Comparison of ENCODE assay signal across 10 cellular contexts in the genomic region with DNA sequence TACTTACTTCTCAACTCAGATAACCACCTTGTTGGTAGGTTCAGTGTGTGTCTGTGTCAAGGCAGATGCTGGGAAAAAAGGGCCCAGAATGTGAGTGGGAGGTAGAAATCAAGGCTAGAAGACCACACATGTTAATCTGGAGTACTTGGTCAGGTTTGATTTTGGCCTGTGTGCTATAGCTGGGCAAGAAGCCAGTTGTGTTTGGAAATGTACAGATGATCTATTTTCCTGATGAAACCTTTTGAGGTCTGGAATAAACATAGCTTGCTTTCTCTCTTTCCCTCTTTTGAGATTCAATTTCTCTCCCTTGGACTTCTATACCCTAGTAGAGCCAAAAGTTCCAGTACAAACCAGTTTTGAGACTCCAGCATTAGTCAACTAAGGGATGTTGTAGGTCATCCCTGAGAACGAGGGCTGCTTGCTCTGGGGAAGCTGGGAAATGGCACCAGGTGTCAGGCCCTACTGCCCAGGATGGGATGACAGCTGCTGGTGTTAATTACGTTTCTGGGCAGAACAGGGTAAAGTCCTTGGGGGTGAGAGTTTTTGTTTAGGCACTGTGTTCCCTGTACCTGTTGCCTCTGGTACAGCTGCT. TPM values are rescaled to one million over a fixed set of nuclear protein-coding genes. Genes with fewer than 3 reads are reported as not detected.
DNase-seq lines count a peak whose midpoint lies in the region; ATAC-seq and TF ChIP-seq lines count a peak whose summit lies in the region.
"Had no signal": no experiment of that assay in that cellular context is flagged by ENCODE, and none has a peak within 500 bp of the region (broad histone marks: within the 10 kb centered on the region; RNA-seq: fewer than 3 reads in every experiment).

No MANE protein-coding gene starts in this region.

- H3K36me3 ChIP-seq in BLaER1 (peaks cover 71% of the 10 kb centered on the region), adrenal gland (replicated peaks in 1 of 2) (peaks cover 0 to 3% of the 10 kb centered on the region in 2 donors), right lobe of liver (no peaks in the 10 kb centered on the region)

- H3K27me3 ChIP-seq in BLaER1 (no peaks in the 10 kb centered on the region), adrenal gland (no peaks in the 10 kb centered on the region), right lobe of liver (no peaks in the 10 kb centered on the region)
- H3K27me3 ChIP-seq: foreskin keratinocyte had no signal

- TF ChIP-seq CTCF in adrenal gland (IDR thresholded peaks at IDR 0.05) (no peak), right lobe of liver (IDR thresholded peaks at IDR 0.05) (no peak)

- H3K27ac ChIP-seq in BLaER1 = peak overlapping the region; percentile 50
- peak overlapping the region in 3 of 5 donors; percentile 22 to 78 (median 73) for H3K27ac ChIP-seq in adrenal gland
- H3K27ac ChIP-seq in right lobe of liver = peak overlapping the region; percentile 28 to 85 (median 75)
- H3K27ac ChIP-seq: foreskin keratinocyte had no signal

- DNase-seq in NCI-H1105 treated with DMSO at 0.1 percent for 48 hours (lab: John Stamatoyannopoulos, UW) (peak; percentile 73), adrenal gland (peak in 1 of 7 donors; percentile 39), right lobe of liver (no peak), SKM-1 treated with dmso at 0.1 percent for 144 hours (lab: John Stamatoyannopoulos, UW; ENCODE audit: unreplicated experiment) (no peak), UCSD-AML1 (lab: John Stamatoyannopoulos, UW; ENCODE audit: unreplicated experiment) (no peak)
- DNase-seq: activated naive CD4-positive, alpha-beta T cell treated with anti-CD3 and anti-CD28 coated beads, Interleukin-2, amount 50 U/mL, for 16 hours; foreskin keratinocyte had no signal

- TF ChIP-seq POLR2A in adrenal gland (IDR thresholded peaks at IDR 0.05) (no peak), right lobe of liver (IDR thresholded peaks at IDR 0.05) (no peak)

- 27 to 40% (median 33%) methylated on average over 2 of the region's 2 CpGs for WGBS in adrenal gland, 4 donors
- WGBS in right lobe of liver (ENCODE audit: insufficient coverage, low coverage, low lambda C conversion rate, missing lambda C conversion rate) = 6% methylated on average over 2 of the region's 2 CpGs

- intact Hi-C loops in adrenal gland (cut with DNase I) (no loop called here), right lobe of liver (cut with DNase I) (no loop called here)

- peaks cover 100% of the 10 kb centered on the region for H3K4me1 ChIP-seq in BLaER1
- peaks cover 33 to 88% of the 10 kb centered on the region in 2 donors for H3K4me1 ChIP-seq in adrenal gland (replicated peaks in 1 of 2)
- H3K4me1 ChIP-seq in right lobe of liver = peaks cover 8 to 63% (median 25%) of the 10 kb centered on the region in 4 donors
- H3K4me1 ChIP-seq: foreskin keratinocyte had no signal

- H4K20me1 ChIP-seq in BLaER1 = peaks cover 100% of the 10 kb centered on the region

- H3K9ac ChIP-seq in BLaER1 = no peak overlapping the region

- peak overlapping the region; percentile 90 for H3K4me2 ChIP-seq in BLaER1

- H3K4me3 ChIP-seq in BLaER1 (no peak overlapping the region), adrenal gland (peak overlapping the region in 1 of 4 donors; percentile 10), right lobe of liver (peak overlapping the region in 1 of 3 donors; percentile 6)

- ATAC-seq in right lobe of liver = peak in 3 of 4 donors; percentile 3 to 38 (median 8)
- no peak for ATAC-seq in GM18519 (IDR thresholded peaks at IDR 0.05; ENCODE audit: low FRiP score, unreplicated experiment)
- ATAC-seq in HG03175 (IDR thresholded peaks at IDR 0.05; ENCODE audit: unreplicated experiment) = no peak
- ATAC-seq: foreskin keratinocyte had no signal

- H3K9me3 ChIP-seq in BLaER1 (peaks cover 8% of the 10 kb centered on the region; the same call in 1 of the 2 replicates), adrenal gland (replicated peaks in 1 of 3) (no peaks in the 10 kb centered on the region), right lobe of liver (no peaks in the 10 kb centered on the region)

RNA-seq across cellular contexts. Expression of gene MAPKAPK2, which starts 15.8 kb away (rescaled TPM):
- total RNA-seq in adrenal gland (100 to 1,000 TPM in 4 of 8 donors, 10 to 100 TPM in 4; 40.7 to 129 (median 96.0) TPM), right lobe of liver (10 to 100 TPM; 25.6 to 46.6 (median 34.0) TPM)
- polyA plus RNA-seq in adrenal gland = 10 to 100 TPM; 66.6 to 80.7 (median 71.6) TPM

Comparison
In these comparisons a context has a peak if more than half of its experiments do, and no peak if none do; other contexts are left out.
1. ATAC-seq: peak in right lobe of liver (3 of 4); none in GM18519 (single experiment) and HG03175 (single experiment).
2. Peak in every context shown above with its lines, with median percentiles within 50 percentile points of each other: H3K27ac ChIP-seq.